ENCODE assay signal across 8 cellular contexts in the genomic region with DNA sequence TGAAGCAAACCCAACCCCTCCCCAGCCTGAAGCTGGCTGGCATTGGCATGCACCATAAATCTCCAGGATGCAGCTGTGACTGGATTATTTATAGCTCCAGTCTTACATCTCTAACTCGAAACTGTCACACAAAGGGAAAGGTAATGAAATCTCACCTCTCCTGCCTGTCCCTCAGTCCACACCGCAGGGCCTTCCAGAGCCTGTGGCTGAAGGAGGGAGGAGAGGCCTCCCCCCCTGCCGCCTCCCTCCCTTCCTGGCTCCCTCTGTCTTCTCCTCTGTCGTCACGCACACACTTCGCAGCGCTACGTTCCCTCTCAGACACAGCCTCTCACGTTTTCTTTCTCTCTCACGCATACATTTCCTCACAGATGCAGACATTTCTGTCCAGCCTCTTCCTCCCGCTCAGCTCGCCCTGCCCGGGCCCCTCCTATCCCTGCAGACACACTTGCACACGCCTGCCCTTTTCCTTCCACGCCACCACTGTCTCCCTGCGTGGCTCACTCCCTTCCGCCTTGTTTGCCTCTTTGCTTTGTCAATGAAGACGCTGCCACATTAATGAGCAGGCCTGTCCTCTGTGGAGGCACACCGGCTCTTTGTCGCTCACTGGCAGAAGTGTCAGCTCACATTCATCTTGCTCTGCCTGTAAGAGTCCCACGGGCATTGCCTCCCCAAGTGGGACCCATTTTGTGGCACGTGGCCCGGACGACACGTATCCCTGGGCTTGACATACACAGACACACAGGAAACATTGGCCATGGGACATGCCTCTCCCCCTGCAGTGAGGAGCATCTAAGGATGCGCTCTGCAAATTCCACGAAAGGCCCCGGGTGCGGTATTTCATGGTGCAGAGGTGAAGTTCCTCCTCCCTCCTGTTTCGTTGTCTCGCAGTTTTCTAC. TPM values are rescaled to one million over a fixed set of nuclear protein-coding genes. Genes with fewer than 3 reads are reported as not detected.
A peak's percentile ranks its signal among the peaks of the same experiment; 100 is the strongest.
DNase-seq lines count a peak whose midpoint lies in the region; ATAC-seq and TF ChIP-seq lines count a peak whose summit lies in the region.

No MANE protein-coding gene starts in this region.

- H3K27me3 ChIP-seq in iPS-20b (ENCODE audit: insufficient read depth, low read length) (no peaks in the 10 kb centered on the region), stomach smooth muscle (ENCODE audit: control insufficient read depth in 1 of 2, insufficient read depth in 2 of 2, low read length in 2 of 2) (no peaks in the 10 kb centered on the region)

- peak overlapping the region; percentile 62 for H3K27ac Mint-ChIP-seq in activated B cell treated with CpG ODN at 0.5 μM for 24 hours

- no peaks in the 10 kb centered on the region for H3K27me3 Mint-ChIP-seq in activated B cell treated with CpG ODN at 0.5 μM for 24 hours

- H3K9ac ChIP-seq in iPS-20b (ENCODE audit: low read depth, low read length), result 0 out of 2 replicates have a peak overlapping the region, but pooled peaks have one; percentile 20
- H3K9ac ChIP-seq in stomach smooth muscle (ENCODE audit: low read length in 2 of 2), result peak overlapping the region; percentile 38 to 64

- H3K4me1 ChIP-seq in iPS-20b (ENCODE audit: insufficient read depth, low read length), result peaks cover 24% of the 10 kb centered on the region
- H3K4me1 ChIP-seq in stomach smooth muscle (ENCODE audit: control insufficient read depth, insufficient read depth, low read length), result peaks cover 9% of the 10 kb centered on the region

- no peaks in the 10 kb centered on the region for H3K36me3 Mint-ChIP-seq in activated B cell treated with CpG ODN at 0.5 μM for 24 hours (ENCODE audit: low read depth)

- POLR2A ChIA-PET in activated B cell treated with CpG ODN at 0.5 μM for 24 hours (lab: Charles Lee), result interaction anchor here (0.9 to 3.0 kb wide), 9 partner anchors 15 to 92 kb away, joined by 3 to 12 read pairs (median 6); partner anchors contain the start of gene IRF2BPL

- no peaks in the 10 kb centered on the region for H3K9me3 Mint-ChIP-seq in activated B cell treated with CpG ODN at 0.5 μM for 24 hours

- no peaks in the 10 kb centered on the region for H3K36me3 ChIP-seq in iPS-20b (ENCODE audit: insufficient read depth, low read depth, low read length)
- no peaks in the 10 kb centered on the region for H3K36me3 ChIP-seq in stomach smooth muscle (ENCODE audit: control insufficient read depth in 2 of 2, insufficient read depth in 2 of 2, low read length in 2 of 2)

- peaks cover 32% of the 10 kb centered on the region for H3K4me1 Mint-ChIP-seq in activated B cell treated with CpG ODN at 0.5 μM for 24 hours

- H3K4me3 Mint-ChIP-seq in activated B cell treated with CpG ODN at 0.5 μM for 24 hours, result peak overlapping the region; percentile 80

- CTCF ChIA-PET in activated B cell treated with CpG ODN at 0.5 μM for 24 hours (lab: Charles Lee), result interaction anchor here (1.4 kb wide), 1 partner anchor 124 kb away, joined by 3 read pairs; no protein-coding TSS in a partner anchor

- H3K27ac ChIP-seq in iPS-20b (ENCODE audit: low read length) (no peak overlapping the region), stomach smooth muscle (ENCODE audit: low read length) (peak overlapping the region; percentile 31)

- ATAC-seq in activated B cell treated with CpG ODN at 0.5 μM for 24 hours (ENCODE audit: low read depth) (peak; percentile 72), HG03520 (IDR thresholded peaks at IDR 0.05; ENCODE audit: unreplicated experiment) (no peak), HG02610 (IDR thresholded peaks at IDR 0.05; ENCODE audit: unreplicated experiment) (no peak)

- TF ChIP-seq CTCF in activated B cell treated with CpG ODN at 0.5 μM for 24 hours (IDR thresholded peaks at IDR 0.05), result no peak

- intact Hi-C loops in activated B cell treated with CpG ODN at 0.5 μM for 24 hours (cut with micrococcal nuclease), result loop anchor here (2.0 kb wide), 2 partner anchors 22 to 44 kb away; no protein-coding TSS in a partner anchor

- H3K9me3 ChIP-seq in iPS-20b (ENCODE audit: insufficient read depth, low read depth, low read length) (no peaks in the 10 kb centered on the region), stomach smooth muscle (ENCODE audit: control insufficient read depth in 2 of 2, low read length in 2 of 2) (no peaks in the 10 kb centered on the region)

- peak; percentile 19 to 32 for DNase-seq in NCI-H2081 (lab: John Stamatoyannopoulos, UW)
- no peak for DNase-seq in NCI-H2081 treated with DMSO at 0.1 percent for 48 hours (lab: John Stamatoyannopoulos, UW)
- DNase-seq in LHCN-M2 (ENCODE audit: low read depth), result peak; percentile 46
- no peak for DNase-seq in activated B cell treated with CpG ODN at 0.5 μM for 24 hours

- H3K4me3 ChIP-seq in iPS-20b (ENCODE audit: low read length), result no peak overlapping the region
- H3K4me3 ChIP-seq in stomach smooth muscle (ENCODE audit: low read length in 2 of 2), result peak overlapping the region; percentile 45 to 67

RNA-seq across cellular contexts. Expression of gene IRF2BPL, which starts 27.9 kb away (rescaled TPM):
- 49.7 and 56.7 TPM in 2 replicates for total RNA-seq in LHCN-M2 (2014; rRNA removed)
- polyA plus RNA-seq in LHCN-M2 (2012), result 16.9 TPM
- total RNA-seq in activated B cell treated with CpG ODN at 0.5 μM for 24 hours, result 14.0 and 14.5 TPM in 2 replicates

Comparison
In these comparisons a context has a peak if more than half of its experiments do, and no peak if none do; other contexts are left out.
1. DNase-seq: peak in NCI-H2081 (2 of 2) and LHCN-M2 (single experiment); none in NCI-H2081 treated with DMSO at 0.1 percent for 48 hours (single experiment) and activated B cell treated with CpG ODN at 0.5 μM for 24 hours (single experiment).